ENCODE assay signal across 20 cellular contexts in the genomic region with DNA sequence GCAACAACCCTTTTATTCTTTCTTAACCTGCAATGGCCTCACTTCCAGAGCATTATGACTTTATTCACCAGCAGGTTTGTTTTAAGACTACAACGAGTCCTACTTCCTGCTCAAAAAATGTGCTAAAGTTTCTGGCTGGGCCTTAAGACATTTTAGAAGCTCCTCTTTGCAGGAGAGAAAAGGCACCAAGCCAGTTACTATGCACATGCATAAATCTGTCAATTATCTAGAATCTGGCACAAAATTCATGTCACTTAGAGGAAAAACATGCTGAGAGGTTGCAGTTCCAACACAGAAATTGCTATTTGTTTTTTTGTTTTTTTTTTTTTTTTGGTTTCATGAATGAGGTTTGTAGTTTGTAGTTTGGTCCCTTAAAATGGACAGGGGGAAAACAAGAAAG.
A peak's percentile ranks its signal among the peaks of the same experiment; 100 is the strongest.
DNase-seq lines count a peak whose midpoint lies in the region; ATAC-seq, FAIRE-seq and TF ChIP-seq lines count a peak whose summit lies in the region.
"Had no signal": no experiment of that assay in that cellular context is flagged by ENCODE, and none has a peak within 500 bp of the region (broad histone marks: within the 10 kb centered on the region; RNA-seq: fewer than 3 reads in every experiment).

No MANE protein-coding gene starts in this region.

- H3K4me2 ChIP-seq in A549, result 0 out of 3 replicates have a peak overlapping the region, but pooled peaks have one; percentile 26
- H3K4me2 ChIP-seq in smooth muscle cell, result no peak overlapping the region
- H3K4me2 ChIP-seq: BLaER1 treated with 17β-estradiol and CSF1 and Interleukin-3, amounts not matched to agents 10 nM and 100 nM; SK-N-SH had no signal

- H3K36me3 ChIP-seq in vagina, result no peaks in the 10 kb centered on the region
- no peaks in the 10 kb centered on the region for H3K36me3 ChIP-seq in smooth muscle cell (ENCODE audit: low read depth)
- H3K36me3 ChIP-seq: BLaER1 treated with 17β-estradiol and CSF1 and Interleukin-3, amounts not matched to agents 10 nM and 100 nM; Peyer's patch had no signal

- no peak overlapping the region for H2AFZ ChIP-seq in smooth muscle cell (ENCODE audit: low read depth)

- ATAC-seq in A549, result no peak
- ATAC-seq: Right ventricle myocardium inferior had no signal

- no peaks in the 10 kb centered on the region for H4K20me1 ChIP-seq in smooth muscle cell (ENCODE audit: low read depth)
- H4K20me1 ChIP-seq: BLaER1 treated with 17β-estradiol and CSF1 and Interleukin-3, amounts not matched to agents 10 nM and 100 nM had no signal

- 20% methylated on average over 1 of the region's 1 CpG for WGBS in A549 (ENCODE audit: missing lambda C conversion rate)
- WGBS in smooth muscle cell (ENCODE audit: low lambda C conversion rate), result 45% methylated on average over 1 of the region's 1 CpG

- H3K4me1 ChIP-seq in A549, result peaks cover 8% of the 10 kb centered on the region; the same call in 1 of the 3 replicates
- no peaks in the 10 kb centered on the region for H3K4me1 ChIP-seq in vagina
- no peaks in the 10 kb centered on the region for H3K4me1 ChIP-seq in smooth muscle cell (ENCODE audit: low read depth)
- H3K4me1 ChIP-seq: BLaER1 treated with 17β-estradiol and CSF1 and Interleukin-3, amounts not matched to agents 10 nM and 100 nM; Peyer's patch had no signal

- CTCF ChIA-PET in A549 (lab: Yijun Ruan, JAX), result no interaction called here

- DNase-seq in A549 (ENCODE audit: low read depth in 1 of 2, low spot score in 1 of 2) (no peak), M059J (ENCODE audit: low read depth) (peak; percentile 21), NCI-H1436 treated with DMSO at 0.1 percent for 48 hours (lab: John Stamatoyannopoulos, UW) (no peak), DMS153 treated with DMSO at 0.1 percent for 48 hours (lab: John Stamatoyannopoulos, UW; ENCODE audit: unreplicated experiment) (no peak), vagina (ENCODE audit: extremely low spot score in 2 of 2) (no peak), smooth muscle cell (lab: John Stamatoyannopoulos, UW; ENCODE audit: unreplicated experiment) (no peak)
- DNase-seq: 8988T, GF-D8, IMR-90, Karpas-422, NCI-H1105 treated with DMSO at 0.1 percent for 48 hours, NCI-H187, NCI-H774, Peyer's patch, SK-N-SH had no signal

- TF ChIP-seq EP300 in A549 (IDR thresholded peaks at IDR 0.05), result no peak

- no peak for TF ChIP-seq RAD21 in A549 (conservative IDR thresholded peaks at IDR 0.05 in 1 of 2, IDR thresholded peaks at IDR 0.05 in 1 of 2)

- H3K9me3 Mint-ChIP-seq in brain (peaks cover 8 to 26% (median 10%) of the 10 kb centered on the region in 5 experiments), nephron (no peaks in the 10 kb centered on the region)

- H3K36me3 Mint-ChIP-seq in brain (no peaks in the 10 kb centered on the region), nephron (ENCODE audit: low read depth) (no peaks in the 10 kb centered on the region)

- no peaks in the 10 kb centered on the region for H3K9me3 ChIP-seq in A549
- H3K9me3 ChIP-seq in vagina, result no peaks in the 10 kb centered on the region
- H3K9me3 ChIP-seq in smooth muscle cell (replicated peaks; ENCODE audit: low read depth), result no peaks in the 10 kb centered on the region
- H3K9me3 ChIP-seq: BLaER1 treated with 17β-estradiol and CSF1 and Interleukin-3, amounts not matched to agents 10 nM and 100 nM; Peyer's patch; SK-N-SH had no signal

- H3K4me3 Mint-ChIP-seq in brain (peak overlapping the region in 1 of 5 experiments; percentile 44), nephron (no peak overlapping the region)

- H3F3A ChIP-seq in smooth muscle cell (ENCODE audit: low read depth), result no peaks in the 10 kb centered on the region

- H3K4me1 Mint-ChIP-seq in brain (peaks cover 14% of the 10 kb centered on the region), nephron (peaks cover 7% of the 10 kb centered on the region)

- no peaks in the 10 kb centered on the region for H3K79me2 ChIP-seq in smooth muscle cell (ENCODE audit: low read depth)

- FAIRE-seq in A549 (lab: Jason Lieb, UNC), result no peak
- FAIRE-seq: GM12891 had no signal

- intact Hi-C loops in vagina (cut with DNase I), result no loop called here

- TF ChIP-seq POLR2A in A549 (IDR thresholded peaks at IDR 0.05; ENCODE audit: low read length) (no peak), vagina (IDR thresholded peaks at IDR 0.05) (no peak)

- H3K27ac Mint-ChIP-seq in brain (peak overlapping the region in 3 of 5 experiments; percentile 24 to 91 (median 90)), nephron (peak overlapping the region in 2 of 3 experiments; percentile 22 to 33)

- TF ChIP-seq CTCF in A549 (IDR thresholded peaks at IDR 0.05) (no peak), brain (conservative IDR thresholded peaks at IDR 0.05) (no peak), nephron (IDR thresholded peaks at IDR 0.05; ENCODE audit: unreplicated experiment in 3 of 3) (no peak), vagina (IDR thresholded peaks at IDR 0.05) (no peak), smooth muscle cell (IDR thresholded peaks at IDR 0.05; ENCODE audit: borderline replicate concordance, insufficient read depth, poor library complexity, severe bottlenecking) (no peak)

- H3K9ac ChIP-seq in smooth muscle cell (ENCODE audit: low read depth), result no peak overlapping the region
- H3K9ac ChIP-seq: BLaER1 treated with 17β-estradiol and CSF1 and Interleukin-3, amounts not matched to agents 10 nM and 100 nM; SK-N-SH had no signal

- H3K4me3 ChIP-seq in A549 (no peak overlapping the region), vagina (no peak overlapping the region), smooth muscle cell (no peak overlapping the region)
- H3K4me3 ChIP-seq: BLaER1 treated with 17β-estradiol and CSF1 and Interleukin-3, amounts not matched to agents 10 nM and 100 nM; Peyer's patch had no signal

- H3K27me3 ChIP-seq in vagina (no peaks in the 10 kb centered on the region), smooth muscle cell (ENCODE audit: low read depth) (no peaks in the 10 kb centered on the region)
- H3K27me3 ChIP-seq: BLaER1 treated with 17β-estradiol and CSF1 and Interleukin-3, amounts not matched to agents 10 nM and 100 nM; Peyer's patch had no signal

- H3K27me3 Mint-ChIP-seq in brain (no peaks in the 10 kb centered on the region), nephron (ENCODE audit: low read depth) (no peaks in the 10 kb centered on the region)

- H3K27ac ChIP-seq in A549 (no peak overlapping the region), vagina (no peak overlapping the region), smooth muscle cell (ENCODE audit: low read depth) (no peak overlapping the region)
- H3K27ac ChIP-seq: BLaER1 treated with 17β-estradiol and CSF1 and Interleukin-3, amounts not matched to agents 10 nM and 100 nM; Peyer's patch had no signal

- POLR2A ChIA-PET in A549 (lab: Yijun Ruan, JAX), result no interaction called here

TF ChIP-seq in A549, 52 proteins besides CTCF, POLR2A, EP300 and RAD21:
- TF ChIP-seq JUNB (IDR thresholded peaks at IDR 0.05), result no peak
- TF ChIP-seq, protein P1, sequence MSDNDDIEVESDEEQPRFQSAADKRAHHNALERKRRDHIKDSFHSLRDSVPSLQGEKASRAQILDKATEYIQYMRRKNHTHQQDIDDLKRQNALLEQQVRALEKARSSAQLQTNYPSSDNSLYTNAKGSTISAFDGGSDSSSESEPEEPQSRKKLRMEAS (IDR thresholded peaks at IDR 0.05), result no peak
- TF ChIP-seq FOSL2 (IDR thresholded peaks at IDR 0.05), result no peak
- TF ChIP-seq FOSL2 (CRISPR knock-in tag; IDR thresholded peaks at IDR 0.05), result no peak
- no peak for TF ChIP-seq FOSB (CRISPR knock-in tag; IDR thresholded peaks at IDR 0.05)
- TF ChIP-seq, protein P2, sequence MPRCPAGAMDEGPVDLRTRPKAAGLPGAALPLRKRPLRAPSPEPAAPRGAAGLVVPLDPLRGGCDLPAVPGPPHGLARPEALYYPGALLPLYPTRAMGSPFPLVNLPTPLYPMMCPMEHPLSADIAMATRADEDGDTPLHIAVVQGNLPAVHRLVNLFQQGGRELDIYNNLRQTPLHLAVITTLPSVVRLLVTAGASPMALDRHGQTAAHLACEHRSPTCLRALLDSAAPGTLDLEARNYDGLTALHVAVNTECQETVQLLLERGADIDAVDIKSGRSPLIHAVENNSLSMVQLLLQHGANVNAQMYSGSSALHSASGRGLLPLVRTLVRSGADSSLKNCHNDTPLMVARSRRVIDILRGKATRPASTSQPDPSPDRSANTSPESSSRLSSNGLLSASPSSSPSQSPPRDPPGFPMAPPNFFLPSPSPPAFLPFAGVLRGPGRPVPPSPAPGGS (IDR thresholded peaks at IDR 0.05), result no peak
- TF ChIP-seq MYC (IDR thresholded peaks at IDR 0.05; ENCODE audit: borderline replicate concordance, low read length), result no peak
- TF ChIP-seq HOXB13 (CRISPR knock-in tag; IDR thresholded peaks at IDR 0.05; ENCODE audit: low read depth), result no peak
- TF ChIP-seq HDAC2 (IDR thresholded peaks at IDR 0.05), result no peak
